8 cellular contexts compared by ENCODE assay signal in genomic region chr5:136424835-136425694, GRCh38. TPM values are rescaled to one million over a fixed set of nuclear protein-coding genes. Genes with fewer than 3 reads are reported as not detected.
DNase-seq lines count a peak whose midpoint lies in the region; ATAC-seq and TF ChIP-seq lines count a peak whose summit lies in the region.

No MANE protein-coding gene starts in this region.

- H3K27ac ChIP-seq in CD8-positive, alpha-beta memory T cell (ENCODE audit: low read depth, low read length), result no peak overlapping the region
- no peak overlapping the region for H3K27ac ChIP-seq in psoas muscle

- intact Hi-C loops in psoas muscle (cut with DNase I), result loop anchor here in 1 of 2 donors (2.0 kb wide), 1 partner anchor 174 kb away; no protein-coding TSS in a partner anchor

- no peaks in the 10 kb centered on the region for H3K9me3 ChIP-seq in CD8-positive, alpha-beta memory T cell (ENCODE audit: low read length)
- no peaks in the 10 kb centered on the region for H3K9me3 ChIP-seq in psoas muscle

- no peak overlapping the region for H3K4me3 Mint-ChIP-seq in CD8-positive, alpha-beta memory T cell
- H3K4me3 Mint-ChIP-seq in activated T-cell treated with anti-CD3 and anti-CD28 coated beads, Interleukin-2, amount 50 U/mL, for 24 hours, result no peak overlapping the region
- H3K4me3 Mint-ChIP-seq in glutamatergic neuron (ENCODE audit: unreplicated experiment), result no peak overlapping the region

- H3K4me1 ChIP-seq in CD8-positive, alpha-beta memory T cell (ENCODE audit: insufficient read depth, low read length), result no peaks in the 10 kb centered on the region
- H3K4me1 ChIP-seq in psoas muscle, result no peaks in the 10 kb centered on the region

- H3K9me3 Mint-ChIP-seq in CD8-positive, alpha-beta memory T cell, result no peaks in the 10 kb centered on the region
- H3K9me3 Mint-ChIP-seq in activated T-cell treated with anti-CD3 and anti-CD28 coated beads, Interleukin-2, amount 50 U/mL, for 24 hours, result peaks cover 3% of the 10 kb centered on the region
- H3K9me3 Mint-ChIP-seq in glutamatergic neuron (ENCODE audit: unreplicated experiment), result no peaks in the 10 kb centered on the region

- CTCF ChIA-PET in CD8-positive, alpha-beta memory T cell (lab: Charles Lee), result no interaction called here

- POLR2A ChIA-PET in CD8-positive, alpha-beta memory T cell (lab: Charles Lee), result no interaction called here

- no peak overlapping the region for H3K27ac Mint-ChIP-seq in CD8-positive, alpha-beta memory T cell
- H3K27ac Mint-ChIP-seq in activated T-cell treated with anti-CD3 and anti-CD28 coated beads, Interleukin-2, amount 50 U/mL, for 24 hours, result no peak overlapping the region
- no peak overlapping the region for H3K27ac Mint-ChIP-seq in glutamatergic neuron (ENCODE audit: unreplicated experiment)

- TF ChIP-seq CTCF in glutamatergic neuron (IDR thresholded peaks at IDR 0.05; ENCODE audit: partially characterized antibody, unreplicated experiment), result peak; percentile 91
- TF ChIP-seq CTCF in psoas muscle (IDR thresholded peaks at IDR 0.05), result peak; percentile 43

- H3K4me1 Mint-ChIP-seq in CD8-positive, alpha-beta memory T cell, result peaks cover 0 to 9% (median 1%) of the 10 kb centered on the region in 3 donors
- no peaks in the 10 kb centered on the region for H3K4me1 Mint-ChIP-seq in activated T-cell treated with anti-CD3 and anti-CD28 coated beads, Interleukin-2, amount 50 U/mL, for 24 hours (ENCODE audit: low read depth)
- no peaks in the 10 kb centered on the region for H3K4me1 Mint-ChIP-seq in glutamatergic neuron (ENCODE audit: low read depth, unreplicated experiment)

- no peaks in the 10 kb centered on the region for H3K36me3 ChIP-seq in CD8-positive, alpha-beta memory T cell (ENCODE audit: insufficient read depth, low read length)
- H3K36me3 ChIP-seq in psoas muscle (ENCODE audit: insufficient read depth in 1 of 2, low read depth in 1 of 2), result no peaks in the 10 kb centered on the region

- no peaks in the 10 kb centered on the region for H3K27me3 ChIP-seq in CD8-positive, alpha-beta memory T cell (ENCODE audit: insufficient read depth, low read length, poor library complexity, severe bottlenecking)
- H3K27me3 ChIP-seq in psoas muscle (ENCODE audit: insufficient read depth in 3 of 3, low read length in 2 of 3), result no peaks in the 10 kb centered on the region

- H3K27me3 Mint-ChIP-seq in CD8-positive, alpha-beta memory T cell, result peaks cover 0 to 6% of the 10 kb centered on the region in 2 donors
- no peaks in the 10 kb centered on the region for H3K27me3 Mint-ChIP-seq in activated T-cell treated with anti-CD3 and anti-CD28 coated beads, Interleukin-2, amount 50 U/mL, for 24 hours
- H3K27me3 Mint-ChIP-seq in glutamatergic neuron (ENCODE audit: unreplicated experiment), result peaks cover 2% of the 10 kb centered on the region

- peak in 4 of 5 donors; percentile 2 to 61 (median 8) for DNase-seq in CD8-positive, alpha-beta memory T cell
- peak; percentile 32 for DNase-seq in NCI-H774 (lab: John Stamatoyannopoulos, UW)
- DNase-seq in activated T-cell treated with anti-CD3 and anti-CD28 coated beads, Interleukin-2, amount 50 U/mL, for 24 hours, result peak; percentile 35
- peak; percentile 96 for DNase-seq in glutamatergic neuron
- peak; percentile 51 to 71 for DNase-seq in psoas muscle

- ATAC-seq in GM18909 (IDR thresholded peaks at IDR 0.05; ENCODE audit: poor library complexity, unreplicated experiment), result peak; percentile 62
- peak; percentile 83 for ATAC-seq in HG03432 (IDR thresholded peaks at IDR 0.05; ENCODE audit: unreplicated experiment)
- ATAC-seq in psoas muscle, result no peak
- ATAC-seq in HG03571 (IDR thresholded peaks at IDR 0.05; ENCODE audit: unreplicated experiment), result no peak

- no peaks in the 10 kb centered on the region for H3K36me3 Mint-ChIP-seq in CD8-positive, alpha-beta memory T cell
- H3K36me3 Mint-ChIP-seq in activated T-cell treated with anti-CD3 and anti-CD28 coated beads, Interleukin-2, amount 50 U/mL, for 24 hours (ENCODE audit: low read depth), result no peaks in the 10 kb centered on the region
- H3K36me3 Mint-ChIP-seq in glutamatergic neuron (ENCODE audit: unreplicated experiment), result no peaks in the 10 kb centered on the region

- no peak overlapping the region for H3K4me3 ChIP-seq in CD8-positive, alpha-beta memory T cell (ENCODE audit: low read length)
- no peak overlapping the region for H3K4me3 ChIP-seq in psoas muscle

- WGBS in psoas muscle, 3 donors, result 22 to 29% (median 26%) methylated on average over 12 of the region's 12 CpGs

RNA-seq across cellular contexts. Expression of gene TRPC7, which starts 59.7 kb away (rescaled TPM):
- not detected for total RNA-seq in CD8-positive, alpha-beta memory T cell
- polyA plus RNA-seq in CD8-positive, alpha-beta memory T cell, result not detected
- not detected for total RNA-seq in glutamatergic neuron (ENCODE audit: unreplicated experiment)
- total RNA-seq in psoas muscle, result not detected
- not detected for polyA plus RNA-seq in psoas muscle

Comparison
In these comparisons a context has a peak if more than half of its experiments do, and no peak if none do; other contexts are left out.
1. DNase-seq: peak in every context shown above with its lines; median percentile 96 in glutamatergic neuron; 61 in psoas muscle; 35 in activated T-cell treated with anti-CD3 and anti-CD28 coated beads, Interleukin-2, amount 50 U/mL, for 24 hours; 32 in NCI-H774; 8 in CD8-positive, alpha-beta memory T cell.
2. ATAC-seq: peak in GM18909 (single experiment) and HG03432 (single experiment); none in psoas muscle (0 of 4) and HG03571 (single experiment).